In the genomic region with DNA sequence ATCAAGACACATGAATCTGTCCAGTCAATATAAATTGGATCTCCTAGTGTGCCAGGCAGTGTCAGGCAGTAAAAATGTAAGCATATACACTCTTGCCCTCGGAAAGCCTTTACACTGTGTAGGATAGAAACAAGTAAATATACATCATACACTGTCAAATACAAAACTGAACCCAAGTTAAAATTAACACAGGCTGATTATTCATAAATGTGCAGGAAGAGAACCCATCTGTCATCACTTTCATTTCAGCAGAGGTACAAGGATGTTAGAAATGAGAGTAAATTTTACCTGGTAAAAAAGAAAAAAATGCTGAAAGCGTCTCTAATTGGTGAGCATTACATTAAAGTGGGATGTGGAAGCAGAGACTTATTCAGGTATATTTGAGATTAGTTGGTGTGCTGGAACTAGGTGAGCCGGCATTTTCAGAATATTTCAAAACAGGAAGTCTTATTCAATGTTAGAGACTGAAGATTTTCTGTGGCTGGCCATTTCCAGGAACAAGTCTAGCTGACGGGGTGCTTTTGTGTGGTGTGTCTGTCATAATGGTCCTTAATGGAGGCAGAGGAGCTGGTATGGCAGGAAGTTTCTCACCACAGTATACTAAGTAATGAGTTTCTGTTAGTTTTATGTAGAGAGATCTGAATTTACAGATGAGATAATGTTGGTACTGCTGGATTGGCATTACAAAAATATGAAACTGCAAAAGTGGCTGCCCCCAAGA, we compare ENCODE assay signal across 8 cellular contexts.
DNase-seq lines count a peak whose midpoint lies in the region; ATAC-seq and TF ChIP-seq lines count a peak whose summit lies in the region.

No MANE protein-coding gene starts in this region.

- peak overlapping the region; percentile 57 for H3K27ac ChIP-seq in VCaP
- H3K27ac ChIP-seq in breast epithelium = peak overlapping the region; percentile 23 to 34
- H3K27ac ChIP-seq in thymus (ENCODE audit: low read depth) = peak overlapping the region; percentile 80

- H3K27me3 ChIP-seq in breast epithelium = no peaks in the 10 kb centered on the region
- no peaks in the 10 kb centered on the region for H3K27me3 ChIP-seq in thymus (ENCODE audit: control insufficient read depth, insufficient read depth)

- no peaks in the 10 kb centered on the region for H3K27me3 Mint-ChIP-seq in natural killer cell treated with Interleukin-12 subunit alpha and Interleukin-12 subunit beta and Interleukin-15 and Interleukin-18, amount 100 ng/mL, for 72 hours

- H3K36me3 ChIP-seq in breast epithelium (no peaks in the 10 kb centered on the region), thymus (ENCODE audit: control insufficient read depth, insufficient read depth) (no peaks in the 10 kb centered on the region)

- H3K4me1 ChIP-seq in breast epithelium (no peaks in the 10 kb centered on the region), thymus (ENCODE audit: control insufficient read depth, insufficient read depth, low read length) (no peaks in the 10 kb centered on the region)

- H3K4me1 Mint-ChIP-seq in natural killer cell treated with Interleukin-12 subunit alpha and Interleukin-12 subunit beta and Interleukin-15 and Interleukin-18, amount 100 ng/mL, for 72 hours (ENCODE audit: low read depth in 2 of 2) = peaks cover 41 to 58% of the 10 kb centered on the region in 2 donors

- DNase-seq in AML-193 (lab: John Stamatoyannopoulos, UW) = peak; percentile 90 to 92
- DNase-seq in breast epithelium (ENCODE audit: low spot score in 2 of 2) = peak in 1 of 2 donors; percentile 30
- DNase-seq in natural killer cell treated with Interleukin-12 subunit alpha and Interleukin-12 subunit beta and Interleukin-15 and Interleukin-18, amount 100 ng/mL, for 72 hours (ENCODE audit: low spot score) = peak; percentile 89
- DNase-seq in SHP77 (lab: John Stamatoyannopoulos, UW) = no peak

- no peaks in the 10 kb centered on the region for H3K9me3 ChIP-seq in breast epithelium
- no peaks in the 10 kb centered on the region for H3K9me3 ChIP-seq in thymus (ENCODE audit: control insufficient read depth)

- no peak for TF ChIP-seq POLR2A in breast epithelium (IDR thresholded peaks at IDR 0.05)

- H3K4me3 ChIP-seq in breast epithelium (peak overlapping the region in 1 of 3 donors; percentile 11), thymus (ENCODE audit: low read length) (peak overlapping the region; percentile 10)

- peaks cover 3% of the 10 kb centered on the region for H3K9me3 Mint-ChIP-seq in natural killer cell treated with Interleukin-12 subunit alpha and Interleukin-12 subunit beta and Interleukin-15 and Interleukin-18, amount 100 ng/mL, for 72 hours

- no peak for TF ChIP-seq CTCF in VCaP (conservative IDR thresholded peaks at IDR 0.05)
- TF ChIP-seq CTCF in breast epithelium (IDR thresholded peaks at IDR 0.05) = no peak

- peak overlapping the region; percentile 81 for H3K4me3 Mint-ChIP-seq in natural killer cell treated with Interleukin-12 subunit alpha and Interleukin-12 subunit beta and Interleukin-15 and Interleukin-18, amount 100 ng/mL, for 72 hours

- ATAC-seq in GM19397 (IDR thresholded peaks at IDR 0.05; ENCODE audit: unreplicated experiment) (peak; percentile 99), HG03469 (IDR thresholded peaks at IDR 0.05; ENCODE audit: unreplicated experiment) (peak; percentile 99)
- peak; percentile 97 to 98 for ATAC-seq in natural killer cell treated with Interleukin-12 subunit alpha and Interleukin-12 subunit beta and Interleukin-15 and Interleukin-18, amount 100 ng/mL, for 72 hours

- H3K36me3 Mint-ChIP-seq in natural killer cell treated with Interleukin-12 subunit alpha and Interleukin-12 subunit beta and Interleukin-15 and Interleukin-18, amount 100 ng/mL, for 72 hours = peaks cover 13% of the 10 kb centered on the region

- intact Hi-C loops in breast epithelium (cut with DNase I; ENCODE audit: low total_unique reads) = no loop called here

- H3K27ac Mint-ChIP-seq in natural killer cell treated with Interleukin-12 subunit alpha and Interleukin-12 subunit beta and Interleukin-15 and Interleukin-18, amount 100 ng/mL, for 72 hours = peak overlapping the region; percentile 97

- WGBS in thymus = 13% methylated on average over 4 of the region's 4 CpGs

Comparison
In these comparisons a context has a peak if more than half of its experiments do, and no peak if none do; other contexts are left out.
1. DNase-seq: peak in AML-193 (2 of 2) and natural killer cell treated with Interleukin-12 subunit alpha and Interleukin-12 subunit beta and Interleukin-15 and Interleukin-18, amount 100 ng/mL, for 72 hours (single experiment); none in SHP77 (0 of 2).
2. H3K27ac ChIP-seq: peak in every context shown above with its lines; median percentile 80 in thymus; 57 in VCaP; 28 in breast epithelium.
3. Peak in every context shown above with its lines, with median percentiles within 50 percentile points of each other: ATAC-seq.